ENCODE assay signal across 8 cellular contexts in genomic region chr17:16439303-16439791, GRCh38. TPM values are rescaled to one million over a fixed set of nuclear protein-coding genes. Genes with fewer than 3 reads are reported as not detected.
DNase-seq lines count a peak whose midpoint lies in the region; ATAC-seq, FAIRE-seq and TF ChIP-seq lines count a peak whose summit lies in the region.

No MANE protein-coding gene starts in this region.

- intact Hi-C loops in PC-9 (cut with micrococcal nuclease; ENCODE audit: unreplicated experiment) = loop anchor here (2.0 to 5.0 kb wide), 3 partner anchors 21 to 222 kb away; partner anchors contain the start of genes NCOR1 and PIGL

- H3K27me3 Mint-ChIP-seq in effector memory CD8-positive, alpha-beta T cell = no peaks in the 10 kb centered on the region
- no peaks in the 10 kb centered on the region for H3K27me3 Mint-ChIP-seq in naive B cell

- WGBS in A549 (ENCODE audit: missing lambda C conversion rate) = 1% methylated on average over 25 of the region's 25 CpGs

- H3K9me2 ChIP-seq in PC-9 (ENCODE audit: insufficient read depth) = no peaks in the 10 kb centered on the region

- H3K4me3 ChIP-seq in A549 (peak overlapping the region; percentile 75), PC-9 (peak overlapping the region; percentile 98)

- H3K4me1 ChIP-seq in A549 (peaks cover 43% of the 10 kb centered on the region), PC-9 (replicated peaks; ENCODE audit: insufficient read depth) (peaks cover 20% of the 10 kb centered on the region)

- no peak for TF ChIP-seq EP300 in A549 (IDR thresholded peaks at IDR 0.05)

- H3K9me3 ChIP-seq in A549 = no peaks in the 10 kb centered on the region
- no peaks in the 10 kb centered on the region for H3K9me3 ChIP-seq in PC-9 (ENCODE audit: insufficient read depth, low read depth)

- POLR2A ChIA-PET in A549 (lab: Yijun Ruan, JAX) (interaction anchor here (0.8 to 2.2 kb wide), 23 partner anchors 9 to 224 kb away, joined by 3 to 57 read pairs (median 6); partner anchors contain the start of genes CENPV, NCOR1 and UBB), PC-9 (lab: Charles Lee; ENCODE audit: unreplicated experiment) (interaction anchor here (0.7 to 1.6 kb wide), 5 partner anchors 52 to 481 kb away, joined by 3 to 16 read pairs (median 5); no protein-coding TSS in a partner anchor)

- peaks cover 60% of the 10 kb centered on the region for H3F3A ChIP-seq in PC-9 (ENCODE audit: insufficient read depth, low read depth)

- H3K27ac ChIP-seq in A549 (peak overlapping the region; percentile 90 to 99), PC-9 (peak overlapping the region; percentile 88)

- peaks cover 58 to 66% of the 10 kb centered on the region in 2 donors for H3K4me1 Mint-ChIP-seq in effector memory CD8-positive, alpha-beta T cell (ENCODE audit: low read depth in 2 of 2)
- peaks cover 46 to 67% (median 61%) of the 10 kb centered on the region in 3 donors for H3K4me1 Mint-ChIP-seq in naive B cell

- CTCF ChIA-PET in A549 (lab: Yijun Ruan, JAX) = interaction anchor here (1.0 to 29.8 kb wide), 8 partner anchors 11 to 153 kb away, joined by 4 to 589 read pairs (median 12); partner anchors contain the start of gene TRPV2
- CTCF ChIA-PET in PC-9 (lab: Charles Lee) = interaction anchor here (1.3 to 1.9 kb wide), 2 partner anchors 61 to 76 kb away, joined by 7 to 11 read pairs; no protein-coding TSS in a partner anchor

- TF ChIP-seq POLR2A in A549 (IDR thresholded peaks at IDR 0.05; ENCODE audit: low read length) = no peak

- H3K4me3 Mint-ChIP-seq in effector memory CD8-positive, alpha-beta T cell = peak overlapping the region; percentile 98 to 99
- H3K4me3 Mint-ChIP-seq in naive B cell = peak overlapping the region; percentile 98 to 100 (median 99)

- ATAC-seq in A549 = no peak
- peak; percentile 3 for ATAC-seq in GM19395 (IDR thresholded peaks at IDR 0.05; ENCODE audit: unreplicated experiment)
- ATAC-seq in effector memory CD8-positive, alpha-beta T cell (replicated peaks) = peak; percentile 20
- peak; percentile 20 to 31 for ATAC-seq in naive B cell (ENCODE audit: low read depth in 2 of 2)

- no peak for FAIRE-seq in A549 (lab: Jason Lieb, UNC)
- no peak for FAIRE-seq in RCC 7860 (lab: Jason Lieb, UNC)

- no peak overlapping the region for H2AFZ ChIP-seq in PC-9

- no peak for DNase-seq in A549 (ENCODE audit: low read depth in 1 of 2, low spot score in 1 of 2)
- no peak for DNase-seq in PC-9
- peak; percentile 27 to 52 (median 33) for DNase-seq in effector memory CD8-positive, alpha-beta T cell
- no peak for DNase-seq in naive B cell
- no peak for DNase-seq in NCI-H774 (lab: John Stamatoyannopoulos, UW)
- no peak for DNase-seq in RCC 7860 (ENCODE audit: low spot score)
- no peak for DNase-seq in stimulated activated naive CD4-positive, alpha-beta T cell treated with Interleukin-2 at 50 U/mL for 16 hours (lab: John Stamatoyannopoulos, UW)

- no peaks in the 10 kb centered on the region for H3K9me3 Mint-ChIP-seq in effector memory CD8-positive, alpha-beta T cell
- no peaks in the 10 kb centered on the region for H3K9me3 Mint-ChIP-seq in naive B cell

- H3K36me3 Mint-ChIP-seq in effector memory CD8-positive, alpha-beta T cell (ENCODE audit: insufficient read depth) = peaks cover 60% of the 10 kb centered on the region
- no peaks in the 10 kb centered on the region for H3K36me3 Mint-ChIP-seq in naive B cell

- H3K27me3 ChIP-seq in PC-9 (ENCODE audit: insufficient read depth, low read depth) = no peaks in the 10 kb centered on the region

- peaks cover 41% of the 10 kb centered on the region for H3K36me3 ChIP-seq in PC-9 (ENCODE audit: low read depth)

- H3K4me2 ChIP-seq in A549 (peak overlapping the region; percentile 75), PC-9 (peak overlapping the region; percentile 87)

- peak overlapping the region; percentile 99 for H3K27ac Mint-ChIP-seq in effector memory CD8-positive, alpha-beta T cell
- H3K27ac Mint-ChIP-seq in naive B cell = peak overlapping the region; percentile 74 to 100 (median 98)

- TF ChIP-seq RAD21 in A549 (conservative IDR thresholded peaks at IDR 0.05 in 1 of 2, IDR thresholded peaks at IDR 0.05 in 1 of 2) = no peak

- peaks cover 43% of the 10 kb centered on the region for H3K79me2 ChIP-seq in PC-9 (ENCODE audit: low read depth)

- BruUV-seq in PC-9 (replicated peaks; lab: Mats Ljungman, UMichigan) = TSS peak; percentile 51

- peaks cover 36% of the 10 kb centered on the region for H4K20me1 ChIP-seq in PC-9 (ENCODE audit: insufficient read depth)

- no peak for TF ChIP-seq CTCF in A549 (IDR thresholded peaks at IDR 0.05)
- TF ChIP-seq CTCF in PC-9 (conservative IDR thresholded peaks at IDR 0.05) = no peak

TF ChIP-seq in A549, 52 proteins besides CTCF, POLR2A, EP300 and RAD21 (continues in another document):
- TF ChIP-seq RNF2 (IDR thresholded peaks at IDR 0.05; ENCODE audit: borderline replicate concordance, low read depth) = no peak
- peak; percentile 52; the same call in 1 of the 2 replicates for TF ChIP-seq EHF (CRISPR knock-in tag; IDR thresholded peaks at IDR 0.05)
- TF ChIP-seq ESRRA (IDR thresholded peaks at IDR 0.05; ENCODE audit: borderline replicate concordance, low read length) = no peak
- TF ChIP-seq E2F6 (IDR thresholded peaks at IDR 0.05; ENCODE audit: borderline replicate concordance, low read depth) = no peak
- TF ChIP-seq KDM5A (IDR thresholded peaks at IDR 0.05) = no peak
- TF ChIP-seq RCOR1 (IDR thresholded peaks at IDR 0.05; ENCODE audit: low read depth, low read length) = no peak
- TF ChIP-seq FOSB (CRISPR knock-in tag; IDR thresholded peaks at IDR 0.05) = no peak
- TF ChIP-seq NFE2L2 (conservative IDR thresholded peaks at IDR 0.05; ENCODE audit: low read length) = no peak
- TF ChIP-seq SMC3 (IDR thresholded peaks at IDR 0.05) = no peak
- TF ChIP-seq FOSL2 (IDR thresholded peaks at IDR 0.05) = no peak
- TF ChIP-seq FOSL2 (CRISPR knock-in tag; IDR thresholded peaks at IDR 0.05) = no peak
- 0 out of 5 replicates have a peak, but pooled peaks of 1 of the 2 experiments have one; percentile 6 for TF ChIP-seq JUN (IDR thresholded peaks at IDR 0.05)
- TF ChIP-seq GATA3 (IDR thresholded peaks at IDR 0.05; ENCODE audit: borderline replicate concordance) = no peak
- TF ChIP-seq SREBF2 (IDR thresholded peaks at IDR 0.05) = no peak
- 0 out of 2 replicates have a peak, but pooled peaks have one; percentile 47 for TF ChIP-seq PHF8 (IDR thresholded peaks at IDR 0.05; ENCODE audit: borderline replicate concordance, low read depth)
- no peak; the same call in 1 of the 2 replicates for TF ChIP-seq ZC3H11A (IDR thresholded peaks at IDR 0.05)
- TF ChIP-seq CEBPB (IDR thresholded peaks at IDR 0.05) = no peak
- no peak for TF ChIP-seq HMGXB4 (CRISPR knock-in tag; IDR thresholded peaks at IDR 0.05; ENCODE audit: borderline replicate concordance)
- no peak for TF ChIP-seq HES2 (IDR thresholded peaks at IDR 0.05)

RNA-seq across cellular contexts. Expression of gene TRPV2, which starts 24.0 kb away (rescaled TPM):
- polyA plus RNA-seq in A549 (2011; rRNA removed) (0.31 and 0.60 TPM in 2 replicates), A549 (2017; fragmentation: RNase III; extraction: RNeasy Plus Mini Kit Qiagen cat#74134 plus additional on column Dnase treatment) (0.35 to 0.62 TPM (median 0.61 TPM) in 3 replicates), naive B cell (ENCODE audit: low read depth in 6 of 6) (10 to 100 TPM; 36.2 to 59.9 (median 44.0) TPM)
- polyA plus RNA-seq in A549 (2012; cell fraction: cytosol; rRNA removed) = 0.87 and 1.1 TPM in 2 replicates
- polyA plus RNA-seq in A549 (2012; cell fraction: nucleus; rRNA removed) = 0.86 and 1.7 TPM in 2 replicates
- polyA minus RNA-seq in A549 (2011; rRNA and poly(A)+ RNA removed) = 0.37 and 0.73 TPM in 2 replicates
- total RNA-seq in PC-9 (2021) = 3.1 and 5.3 TPM in 2 replicates

RNA-seq across cellular contexts. Expression of gene LRRC75A, which starts 52.6 kb away (rescaled TPM):
- 0.65 and 0.78 TPM in 2 replicates for polyA plus RNA-seq in A549 (2011; rRNA removed)
- polyA plus RNA-seq in A549 (2012; cell fraction: cytosol; rRNA removed) = 0.85 and 1.4 TPM in 2 replicates
- polyA plus RNA-seq in A549 (2012; cell fraction: nucleus; rRNA removed) = 1.3 and 2.1 TPM in 2 replicates
- polyA plus RNA-seq in A549 (2017; fragmentation: RNase III; extraction: RNeasy Plus Mini Kit Qiagen cat#74134 plus additional on column Dnase treatment) = 0.54 to 0.85 TPM (median 0.84 TPM) in 3 replicates
- 0.97 and 1.3 TPM in 2 replicates for polyA minus RNA-seq in A549 (2011; rRNA and poly(A)+ RNA removed)
- total RNA-seq in PC-9 (2021) = 14.0 and 15.8 TPM in 2 replicates
- 1 to 10 TPM in 3 of 6 donors, under 1 TPM in 3; 0.21 to 1.9 (median 1.1) TPM for polyA plus RNA-seq in naive B cell (ENCODE audit: low read depth in 6 of 6)

RNA-seq across cellular contexts. Expression of gene UBB, which starts 58.5 kb away (rescaled TPM):
- polyA plus RNA-seq in A549 (2011; rRNA removed) (2,851 and 4,311 TPM in 2 replicates), A549 (2017; fragmentation: RNase III; extraction: RNeasy Plus Mini Kit Qiagen cat#74134 plus additional on column Dnase treatment) (2,383 to 2,467 TPM (median 2,404 TPM) in 3 replicates), naive B cell (ENCODE audit: low read depth in 6 of 6) (1,000 to 10,000 TPM; 2,209 to 2,817 (median 2,696) TPM)
- 3,984 and 4,472 TPM in 2 replicates for polyA plus RNA-seq in A549 (2012; cell fraction: cytosol; rRNA removed)
- 2,091 and 2,511 TPM in 2 replicates for polyA plus RNA-seq in A549 (2012; cell fraction: nucleus; rRNA removed)
- polyA minus RNA-seq in A549 (2011; rRNA and poly(A)+ RNA removed) = 2,750 and 3,886 TPM in 2 replicates
- total RNA-seq in PC-9 (2021) = 2,044 and 2,361 TPM in 2 replicates

Comparison
In these comparisons a context has a peak if more than half of its experiments do, and no peak if none do; other contexts are left out.
1. ATAC-seq: peak in GM19395 (single experiment), effector memory CD8-positive, alpha-beta T cell (single experiment) and naive B cell (2 of 2); none in A549 (0 of 2).
2. DNase-seq: peak in effector memory CD8-positive, alpha-beta T cell (3 of 3); none in A549 (0 of 2), PC-9 (0 of 2), naive B cell (single experiment), NCI-H774 (single experiment), RCC 7860 (single experiment) and stimulated activated naive CD4-positive, alpha-beta T cell treated with Interleukin-2 at 50 U/mL for 16 hours (single experiment).
3. RNA of gene TRPV2, which starts 24.0 kb away (polyA plus RNA-seq): 36.2 to 59.9 TPM in naive B cell; 0.31 to 1.7 TPM in A549; every median in the first group is over 10 times any median in the second.